1 cellular context compared by ENCODE assay signal in genomic region chr12:112450725-112451124, GRCh38.
TF ChIP-seq lines count a peak whose summit lies in the region.

No MANE protein-coding gene starts in this region.

TF ChIP-seq in H1, 55 proteins besides CTCF, POLR2A, EP300 and RAD21 (continued from another document):
- TF ChIP-seq TAF7 (optimal IDR thresholded peaks at IDR 0.05; ENCODE audit: borderline replicate concordance, low read depth, low read length) (no peak), SAP30 (IDR thresholded peaks at IDR 0.05; ENCODE audit: insufficient read depth, insufficient replicate concordance, low read length) (no peak), EGR1 (IDR thresholded peaks at IDR 0.05; ENCODE audit: borderline replicate concordance, low read depth, low read length) (no peak), JUN (IDR thresholded peaks at IDR 0.05; ENCODE audit: low read depth, low read length) (no peak), SP1 (IDR thresholded peaks at IDR 0.05; ENCODE audit: low read depth, low read length) (no peak), KDM4A (IDR thresholded peaks at IDR 0.05; ENCODE audit: low read depth, low read length, severe bottlenecking) (no peak), ASH2L (IDR thresholded peaks at IDR 0.05; ENCODE audit: low read length) (no peak), KDM5A (IDR thresholded peaks at IDR 0.05; ENCODE audit: low read length) (no peak), SIN3A (conservative IDR thresholded peaks at IDR 0.05 in 1 of 2, IDR thresholded peaks at IDR 0.05 in 1 of 2; ENCODE audit: low read depth in 1 of 2, low read length in 2 of 2) (no peak)
